ENCODE assay signal across 9 cellular contexts in the genomic region with DNA sequence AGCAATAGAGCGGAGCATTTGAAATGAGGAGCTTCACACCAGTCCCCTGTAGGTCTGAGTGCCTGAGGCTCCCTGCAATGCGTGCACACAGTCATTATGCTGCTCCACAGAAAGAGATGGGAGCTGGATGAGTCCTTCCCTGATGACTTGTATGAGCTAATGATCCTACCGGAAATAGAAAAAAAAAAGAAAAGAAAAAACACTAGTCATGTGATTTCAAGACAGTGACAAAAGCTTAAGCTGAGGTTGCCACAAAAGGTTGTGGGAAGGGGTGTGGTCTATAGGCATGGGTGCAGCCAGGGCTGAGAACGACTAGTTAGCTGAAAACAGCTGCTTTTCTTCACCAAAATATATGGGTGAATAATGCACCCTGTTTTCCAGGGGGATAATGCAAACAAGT.
DNase-seq lines count a peak whose midpoint lies in the region; ATAC-seq and TF ChIP-seq lines count a peak whose summit lies in the region.
"Had no signal": no experiment of that assay in that cellular context is flagged by ENCODE, and none has a peak within 500 bp of the region (broad histone marks: within the 10 kb centered on the region; RNA-seq: fewer than 3 reads in every experiment).

No MANE protein-coding gene starts in this region.

- WGBS in tibial nerve, 2 donors = 64 to 71% methylated on average over 4 of the region's 4 CpGs

- H3K27ac Mint-ChIP-seq in MCF 10A (ENCODE audit: low read depth, unreplicated experiment) = no peak overlapping the region
- H3K27ac Mint-ChIP-seq in activated CD4-positive, alpha-beta memory T cell treated with anti-CD3 and anti-CD28 coated beads for 36 hours = peak overlapping the region; percentile 70
- H3K27ac Mint-ChIP-seq in effector memory CD8-positive, alpha-beta T cell = peak overlapping the region; percentile 35 to 75
- peak overlapping the region; percentile 70 to 91 for H3K27ac Mint-ChIP-seq in stimulated activated naive CD8-positive, alpha-beta T cell treated with anti-CD3 and anti-CD28 coated beads, Interleukin-15, amount 100 ng/mL, for 72 hours

- H3K4me3 ChIP-seq in breast epithelium (no peak overlapping the region), tibial nerve (no peak overlapping the region)

- CTCF ChIA-PET in MCF 10A (lab: Yijun Ruan, JAX) = interaction anchor here (0.6 to 3.4 kb wide), 7 partner anchors 13 to 375 kb away, joined by 3 to 19 read pairs (median 4); no protein-coding TSS in a partner anchor
- CTCF ChIA-PET in activated CD4-positive, alpha-beta memory T cell treated with anti-CD3 and anti-CD28 coated beads for 36 hours (lab: Charles Lee) = interaction anchor here (0.7 to 2.1 kb wide), 5 partner anchors 33 to 620 kb away, joined by 3 to 7 read pairs (median 4); no protein-coding TSS in a partner anchor

- H3K4me1 Mint-ChIP-seq in MCF 10A (ENCODE audit: insufficient read depth, unreplicated experiment) = peaks cover 31% of the 10 kb centered on the region
- peaks cover 61% of the 10 kb centered on the region for H3K4me1 Mint-ChIP-seq in activated CD4-positive, alpha-beta memory T cell treated with anti-CD3 and anti-CD28 coated beads for 36 hours (ENCODE audit: low read depth)
- peaks cover 20 to 31% of the 10 kb centered on the region in 2 donors for H3K4me1 Mint-ChIP-seq in effector memory CD8-positive, alpha-beta T cell (ENCODE audit: low read depth in 2 of 2)
- H3K4me1 Mint-ChIP-seq in stimulated activated naive CD8-positive, alpha-beta T cell treated with anti-CD3 and anti-CD28 coated beads, Interleukin-15, amount 100 ng/mL, for 72 hours = peaks cover 80% of the 10 kb centered on the region

- no peaks in the 10 kb centered on the region for H3K27me3 Mint-ChIP-seq in MCF 10A (ENCODE audit: insufficient read depth, unreplicated experiment)
- no peaks in the 10 kb centered on the region for H3K27me3 Mint-ChIP-seq in activated CD4-positive, alpha-beta memory T cell treated with anti-CD3 and anti-CD28 coated beads for 36 hours
- H3K27me3 Mint-ChIP-seq in effector memory CD8-positive, alpha-beta T cell = no peaks in the 10 kb centered on the region
- H3K27me3 Mint-ChIP-seq in stimulated activated naive CD8-positive, alpha-beta T cell treated with anti-CD3 and anti-CD28 coated beads, Interleukin-15, amount 100 ng/mL, for 72 hours = no peaks in the 10 kb centered on the region

- H3K27ac ChIP-seq in breast epithelium (peak overlapping the region; percentile 12 to 19), tibial nerve (no peak overlapping the region)

- BruUV-seq in MCF 10A (replicated peaks; lab: Mats Ljungman, UMichigan) = no TSS peak

- H3K4me1 ChIP-seq in breast epithelium (no peaks in the 10 kb centered on the region), tibial nerve (no peaks in the 10 kb centered on the region)

- H3K9me3 ChIP-seq in breast epithelium (no peaks in the 10 kb centered on the region), tibial nerve (no peaks in the 10 kb centered on the region)

- POLR2A ChIA-PET in MCF 10A (lab: Yijun Ruan, JAX) = interaction anchor here (1.2 to 2.6 kb wide), 4 partner anchors 12 to 85 kb away, joined by 3 to 12 read pairs (median 6); no protein-coding TSS in a partner anchor
- POLR2A ChIA-PET in activated CD4-positive, alpha-beta memory T cell treated with anti-CD3 and anti-CD28 coated beads for 36 hours (lab: Charles Lee) = interaction anchor here (0.6 to 2.1 kb wide), 5 partner anchors 9 to 1449 kb away, joined by 3 to 8 read pairs (median 4); no protein-coding TSS in a partner anchor

- ATAC-seq in effector memory CD8-positive, alpha-beta T cell (replicated peaks) = peak; percentile 80
- ATAC-seq in stimulated activated naive CD8-positive, alpha-beta T cell treated with anti-CD3 and anti-CD28 coated beads, Interleukin-15, amount 100 ng/mL, for 72 hours = peak; percentile 76

- H3K4me3 Mint-ChIP-seq in MCF 10A (ENCODE audit: unreplicated experiment) = no peak overlapping the region
- H3K4me3 Mint-ChIP-seq in activated CD4-positive, alpha-beta memory T cell treated with anti-CD3 and anti-CD28 coated beads for 36 hours = no peak overlapping the region
- peak overlapping the region; percentile 55 to 64 for H3K4me3 Mint-ChIP-seq in effector memory CD8-positive, alpha-beta T cell
- peak overlapping the region; percentile 6 to 61 for H3K4me3 Mint-ChIP-seq in stimulated activated naive CD8-positive, alpha-beta T cell treated with anti-CD3 and anti-CD28 coated beads, Interleukin-15, amount 100 ng/mL, for 72 hours

- no peaks in the 10 kb centered on the region for H3K36me3 Mint-ChIP-seq in MCF 10A (ENCODE audit: insufficient read depth, unreplicated experiment)
- peaks cover 5% of the 10 kb centered on the region for H3K36me3 Mint-ChIP-seq in activated CD4-positive, alpha-beta memory T cell treated with anti-CD3 and anti-CD28 coated beads for 36 hours
- H3K36me3 Mint-ChIP-seq in effector memory CD8-positive, alpha-beta T cell (ENCODE audit: insufficient read depth) = no peaks in the 10 kb centered on the region

- H3K27me3 ChIP-seq in breast epithelium (no peaks in the 10 kb centered on the region), tibial nerve (no peaks in the 10 kb centered on the region)

- intact Hi-C loops in breast epithelium (cut with DNase I; ENCODE audit: low total_unique reads) = no loop called here
- intact Hi-C loops in MCF 10A (cut with micrococcal nuclease) = no loop called here
- intact Hi-C loops in activated CD4-positive, alpha-beta memory T cell treated with anti-CD3 and anti-CD28 coated beads for 36 hours (cut with micrococcal nuclease) = loop anchor here (1.0 to 2.0 kb wide), 7 partner anchors 10 to 363 kb away; a partner anchor contains a TSS

- TF ChIP-seq POLR2A in breast epithelium (IDR thresholded peaks at IDR 0.05) (no peak), tibial nerve (IDR thresholded peaks at IDR 0.05) (no peak)

- TF ChIP-seq CTCF in breast epithelium (IDR thresholded peaks at IDR 0.05) (no peak), MCF 10A (IDR thresholded peaks at IDR 0.05; ENCODE audit: unreplicated experiment) (no peak), tibial nerve (IDR thresholded peaks at IDR 0.05) (no peak)

- no peak for TF ChIP-seq EP300 in tibial nerve (IDR thresholded peaks at IDR 0.05)

- DNase-seq in breast epithelium (ENCODE audit: low spot score in 2 of 2) = no peak
- DNase-seq in MCF 10A (ENCODE audit: unreplicated experiment) = no peak
- DNase-seq in activated CD4-positive, alpha-beta memory T cell treated with anti-CD3 and anti-CD28 coated beads for 36 hours = peak; percentile 67
- peak; percentile 14 to 25 (median 15) for DNase-seq in effector memory CD8-positive, alpha-beta T cell
- DNase-seq in stimulated activated naive CD8-positive, alpha-beta T cell treated with anti-CD3 and anti-CD28 coated beads, Interleukin-15, amount 100 ng/mL, for 72 hours = peak; percentile 40 to 55
- no peak for DNase-seq in GF-D8 (lab: John Stamatoyannopoulos, UW)
- no peak for DNase-seq in tibial nerve (ENCODE audit: low spot score in 2 of 2)
- DNase-seq in putamen (ENCODE audit: low spot score) = no peak
- DNase-seq: NCI-H2029 treated with DMSO at 0.1 percent for 48 hours had no signal

- H3K36me3 ChIP-seq in breast epithelium (no peaks in the 10 kb centered on the region), tibial nerve (no peaks in the 10 kb centered on the region)

- no peaks in the 10 kb centered on the region for H3K9me3 Mint-ChIP-seq in MCF 10A (ENCODE audit: unreplicated experiment)
- no peaks in the 10 kb centered on the region for H3K9me3 Mint-ChIP-seq in activated CD4-positive, alpha-beta memory T cell treated with anti-CD3 and anti-CD28 coated beads for 36 hours
- no peaks in the 10 kb centered on the region for H3K9me3 Mint-ChIP-seq in effector memory CD8-positive, alpha-beta T cell
- H3K9me3 Mint-ChIP-seq in stimulated activated naive CD8-positive, alpha-beta T cell treated with anti-CD3 and anti-CD28 coated beads, Interleukin-15, amount 100 ng/mL, for 72 hours = no peaks in the 10 kb centered on the region

Comparison
In these comparisons a context has a peak if more than half of its experiments do, and no peak if none do; other contexts are left out.
1. DNase-seq: peak in activated CD4-positive, alpha-beta memory T cell treated with anti-CD3 and anti-CD28 coated beads for 36 hours (single experiment), effector memory CD8-positive, alpha-beta T cell (3 of 3) and stimulated activated naive CD8-positive, alpha-beta T cell treated with anti-CD3 and anti-CD28 coated beads, Interleukin-15, amount 100 ng/mL, for 72 hours (2 of 2); none in breast epithelium (0 of 2), MCF 10A (single experiment), GF-D8 (single experiment), tibial nerve (0 of 2) and putamen (single experiment).
2. H3K27ac ChIP-seq: peak in breast epithelium (2 of 2); none in tibial nerve (0 of 4).
3. H3K4me3 Mint-ChIP-seq: peak in effector memory CD8-positive, alpha-beta T cell (2 of 2) and stimulated activated naive CD8-positive, alpha-beta T cell treated with anti-CD3 and anti-CD28 coated beads, Interleukin-15, amount 100 ng/mL, for 72 hours (2 of 2); none in MCF 10A (single experiment) and activated CD4-positive, alpha-beta memory T cell treated with anti-CD3 and anti-CD28 coated beads for 36 hours (single experiment).